ENCODE assay signal across 8 cellular contexts in genomic region chr6:79671605-79672266, GRCh38. TPM values are rescaled to one million over a fixed set of nuclear protein-coding genes. Genes with fewer than 3 reads are reported as not detected.
DNase-seq lines count a peak whose midpoint lies in the region; ATAC-seq and TF ChIP-seq lines count a peak whose summit lies in the region.

No MANE protein-coding gene starts in this region.

- no peaks in the 10 kb centered on the region for H3K36me3 ChIP-seq in CD8-positive, alpha-beta T cell (ENCODE audit: insufficient read depth, low read length)

- H3K27me3 ChIP-seq in CD8-positive, alpha-beta T cell (ENCODE audit: insufficient read depth, low read length): no peaks in the 10 kb centered on the region

- no peak overlapping the region for H3K4me3 Mint-ChIP-seq in CD8-positive, alpha-beta T cell

- peaks cover 57% of the 10 kb centered on the region for H3K4me1 ChIP-seq in CD8-positive, alpha-beta T cell (ENCODE audit: insufficient read depth, low read length)

- no peak for TF ChIP-seq CTCF in CD8-positive, alpha-beta T cell (IDR thresholded peaks at IDR 0.05)
- TF ChIP-seq CTCF in foreskin fibroblast (IDR thresholded peaks at IDR 0.05; ENCODE audit: low read depth, low read length): no peak

- H3K36me3 Mint-ChIP-seq in CD8-positive, alpha-beta T cell: no peaks in the 10 kb centered on the region

- H3K9me3 Mint-ChIP-seq in CD8-positive, alpha-beta T cell: peaks cover 5% of the 10 kb centered on the region

- DNase-seq in CD8-positive, alpha-beta T cell: peak in 6 of 7 experiments; percentile 30 to 82 (median 51)
- DNase-seq in NCI-H2196 (lab: John Stamatoyannopoulos, UW; ENCODE audit: unreplicated experiment): peak; percentile 80
- DNase-seq in activated T-cell treated with anti-CD3 and anti-CD28 coated beads, Interleukin-2, amount 50 U/mL, for 48 hours: peak; percentile 45 to 62
- DNase-seq in foreskin fibroblast: peak; percentile 18 to 61
- peak; percentile 48 for DNase-seq in stimulated activated CD4-positive, alpha-beta T cell treated with anti-CD3 and anti-CD28 coated beads, Interleukin-15, amount 100 ng/mL, for 24 hours
- no peak for DNase-seq in AG08395 (ENCODE audit: low spot score)
- DNase-seq in NCI-H226: no peak

- H3K9me3 ChIP-seq in CD8-positive, alpha-beta T cell (ENCODE audit: low read length): no peaks in the 10 kb centered on the region

- POLR2A ChIA-PET in CD8-positive, alpha-beta T cell (lab: Charles Lee): interaction anchor here (0.7 to 0.9 kb wide), 2 partner anchors 25 kb away, joined by 3 read pairs; no protein-coding TSS in a partner anchor

- intact Hi-C loops in CD8-positive, alpha-beta T cell (cut with DNase I, micrococcal nuclease): loop anchor here in 1 of 2 experiments (1.0 kb wide), 2 partner anchors 25 to 101 kb away; no protein-coding TSS in a partner anchor

- H3K4me1 Mint-ChIP-seq in CD8-positive, alpha-beta T cell (ENCODE audit: low read depth): peaks cover 34% of the 10 kb centered on the region

- H3K27me3 Mint-ChIP-seq in CD8-positive, alpha-beta T cell (ENCODE audit: low read depth): no peaks in the 10 kb centered on the region

- peak; percentile 80 for ATAC-seq in CD8-positive, alpha-beta T cell
- ATAC-seq in GM18870 (IDR thresholded peaks at IDR 0.05; ENCODE audit: unreplicated experiment): no peak

- H3K27ac ChIP-seq in CD8-positive, alpha-beta T cell (ENCODE audit: low read depth, low read length): peak overlapping the region; percentile 8

- no peak overlapping the region for H3K4me3 ChIP-seq in CD8-positive, alpha-beta T cell (ENCODE audit: low read depth, low read length)
- H3K4me3 ChIP-seq in foreskin fibroblast (ENCODE audit: low read depth in 1 of 2, low read length in 2 of 2): no peak overlapping the region

- peak overlapping the region; percentile 86 for H3K27ac Mint-ChIP-seq in CD8-positive, alpha-beta T cell

- CTCF ChIA-PET in CD8-positive, alpha-beta T cell (lab: Charles Lee): interaction anchor here (1.1 to 2.6 kb wide), 4 partner anchors 11 to 101 kb away, joined by 3 to 11 read pairs (median 7); no protein-coding TSS in a partner anchor

RNA-seq across cellular contexts. Expression of gene SH3BGRL2, which starts 40.6 kb away (rescaled TPM):
- total RNA-seq in CD8-positive, alpha-beta T cell: under 1 TPM; 0.25 to 0.33 TPM

Comparison
In these comparisons a context has a peak if more than half of its experiments do, and no peak if none do; other contexts are left out.
1. DNase-seq: peak in CD8-positive, alpha-beta T cell (6 of 7), NCI-H2196 (single experiment), activated T-cell treated with anti-CD3 and anti-CD28 coated beads, Interleukin-2, amount 50 U/mL, for 48 hours (2 of 2), foreskin fibroblast (2 of 2) and stimulated activated CD4-positive, alpha-beta T cell treated with anti-CD3 and anti-CD28 coated beads, Interleukin-15, amount 100 ng/mL, for 24 hours (single experiment); none in AG08395 (single experiment) and NCI-H226 (single experiment).